Comparison of ENCODE assay signal across 15 cellular contexts in genomic region chr18:8695932-8696510, GRCh38. TPM values are rescaled to one million over a fixed set of nuclear protein-coding genes. Genes with fewer than 3 reads are reported as not detected.
DNase-seq lines count a peak whose midpoint lies in the region; ATAC-seq and TF ChIP-seq lines count a peak whose summit lies in the region.
"Had no signal": no experiment of that assay in that cellular context is flagged by ENCODE, and none has a peak within 500 bp of the region (broad histone marks: within the 10 kb centered on the region; RNA-seq: fewer than 3 reads in every experiment).

No MANE protein-coding gene starts in this region.

- H3K36me3 Mint-ChIP-seq in naive B cell: no peaks in the 10 kb centered on the region

- H3K9me2 ChIP-seq in MM.1S (replicated peaks; ENCODE audit: insufficient read depth, low read length): no peaks in the 10 kb centered on the region

- H4K20me1 ChIP-seq in MM.1S (ENCODE audit: insufficient read depth, low read length): no peaks in the 10 kb centered on the region

- peak overlapping the region; percentile 54; the same call in 1 of the 2 replicates for H3K27ac ChIP-seq in MM.1S (ENCODE audit: low read length)

- no peak overlapping the region for H3K4me3 ChIP-seq in MM.1S (ENCODE audit: low read length)
- H3K4me3 ChIP-seq: smooth muscle cell had no signal

- ATAC-seq in GM18868 (IDR thresholded peaks at IDR 0.05; ENCODE audit: unreplicated experiment): peak; percentile 87
- peak; percentile 50 for ATAC-seq in HG02610 (IDR thresholded peaks at IDR 0.05; ENCODE audit: unreplicated experiment)
- ATAC-seq in naive B cell (ENCODE audit: low read depth in 2 of 2): peak; percentile 95 to 96

- no peak overlapping the region for H3K9ac ChIP-seq in MM.1S (ENCODE audit: low read length)

- no peaks in the 10 kb centered on the region for H3K79me2 ChIP-seq in MM.1S (ENCODE audit: low read length)

- DNase-seq in MM.1S (peak; percentile 18), naive B cell (peak; percentile 71), GM10266 (ENCODE audit: extremely low spot score) (no peak), ACHN (no peak), D341Med (ENCODE audit: low spot score) (no peak), DMS79 treated with DMSO at 0.1 percent for 48 hours (lab: John Stamatoyannopoulos, UW) (no peak)
- DNase-seq: GDM1, NCI-H187 treated with DMSO at 0.1 percent for 48 hours, SIG-M5 had no signal

- no peaks in the 10 kb centered on the region for H3K36me3 ChIP-seq in MM.1S (replicated peaks; ENCODE audit: insufficient read depth, low read length)

- no peak overlapping the region for H2AFZ ChIP-seq in MM.1S (ENCODE audit: low read length)

- peak overlapping the region; percentile 91 to 96 (median 94) for H3K27ac Mint-ChIP-seq in naive B cell
- H3K27ac Mint-ChIP-seq: endodermal cell, nephron, progenitor cell of endocrine pancreas had no signal

- no peaks in the 10 kb centered on the region for H3K9me3 Mint-ChIP-seq in naive B cell
- H3K9me3 Mint-ChIP-seq: endodermal cell, nephron had no signal

- H3K9me3 ChIP-seq in MM.1S (replicated peaks; ENCODE audit: insufficient read depth, low read length): no peaks in the 10 kb centered on the region

- H3K27me3 ChIP-seq in MM.1S (replicated peaks; ENCODE audit: insufficient read depth, low read length): no peaks in the 10 kb centered on the region

- peaks cover 13% of the 10 kb centered on the region for H3K4me1 ChIP-seq in MM.1S (ENCODE audit: low read length)

- peak overlapping the region; percentile 40; the same call in 1 of the 2 replicates for H3K4me2 ChIP-seq in MM.1S (ENCODE audit: low read depth, low read length)
- H3K4me2 ChIP-seq: smooth muscle cell had no signal

- TF ChIP-seq CTCF in MM.1S (IDR thresholded peaks at IDR 0.05; ENCODE audit: low read length): no peak
- no peak for TF ChIP-seq CTCF in GM10266 (IDR thresholded peaks at IDR 0.05; ENCODE audit: control insufficient read depth, insufficient read depth, low read depth, missing control alignments)

- peaks cover 11% of the 10 kb centered on the region; the same call in 1 of the 2 replicates for H3F3A ChIP-seq in MM.1S (ENCODE audit: insufficient read depth, low read length)

- in situ Hi-C loops in ACHN (cut with HindIII; ENCODE audit: low pct_ligation_motif_present, low pct_unique_long_range_greater_than_20kb, low sequenced_read_pairs): no loop called here

- H3K4me1 Mint-ChIP-seq in naive B cell: peaks cover 11 to 14% (median 12%) of the 10 kb centered on the region in 3 donors
- H3K4me1 Mint-ChIP-seq: endodermal cell, nephron had no signal

- peak overlapping the region in 5 of 8 donors; percentile 30 to 71 (median 47) for H3K4me3 Mint-ChIP-seq in naive B cell
- H3K4me3 Mint-ChIP-seq: endodermal cell, nephron had no signal

- peaks cover 8 to 11% (median 8%) of the 10 kb centered on the region in 3 donors for H3K27me3 Mint-ChIP-seq in naive B cell

RNA-seq across cellular contexts. Expression of gene MTCL1, which starts 9.3 kb away (rescaled TPM):
- 1 to 10 TPM in 2 of 6 donors, under 1 TPM in 4; 0.26 to 1.4 (median 0.80) TPM for polyA plus RNA-seq in naive B cell (ENCODE audit: low read depth in 6 of 6)

Comparison
In these comparisons a context has a peak if more than half of its experiments do, and no peak if none do; other contexts are left out.
1. DNase-seq: peak in MM.1S (single experiment) and naive B cell (single experiment); none in GM10266 (single experiment), ACHN (single experiment), D341Med (single experiment) and DMS79 treated with DMSO at 0.1 percent for 48 hours (single experiment).
2. Peak in every context shown above with its lines, with median percentiles within 50 percentile points of each other: ATAC-seq.